ENCODE assay signal across 8 cellular contexts in genomic region chr1:173429517-173430477, GRCh38. TPM values are rescaled to one million over a fixed set of nuclear protein-coding genes. Genes with fewer than 3 reads are reported as not detected.
DNase-seq lines count a peak whose midpoint lies in the region; ATAC-seq, FAIRE-seq and TF ChIP-seq lines count a peak whose summit lies in the region.

No MANE protein-coding gene starts in this region.

- ATAC-seq in A549, result peak; percentile 92 to 94
- peak; percentile 37 for ATAC-seq in GM18519 (IDR thresholded peaks at IDR 0.05; ENCODE audit: low FRiP score, unreplicated experiment)
- peak; percentile 66 for ATAC-seq in HG03159 (IDR thresholded peaks at IDR 0.05; ENCODE audit: unreplicated experiment)

- FAIRE-seq in A549 (lab: Jason Lieb, UNC), result no peak

- peak overlapping the region; percentile 71 for H3K4me2 ChIP-seq in A549

- no peak overlapping the region for H3K4me3 ChIP-seq in A549
- no peak overlapping the region for H3K4me3 ChIP-seq in epithelial cell of proximal tubule (ENCODE audit: low read depth, low read length)
- peak overlapping the region in 1 of 2 donors; percentile 36 for H3K4me3 ChIP-seq in muscle layer of colon (ENCODE audit: low read depth in 1 of 2, low read length in 2 of 2)

- TF ChIP-seq RAD21 in A549 (conservative IDR thresholded peaks at IDR 0.05 in 1 of 2, IDR thresholded peaks at IDR 0.05 in 1 of 2), result peak; percentile 29 to 41; a peak in 3 of 5 replicates

- peaks cover 29% of the 10 kb centered on the region for H3K4me1 ChIP-seq in A549
- peaks cover 22% of the 10 kb centered on the region for H3K4me1 ChIP-seq in muscle layer of colon (ENCODE audit: insufficient read depth, low read length)

- TF ChIP-seq POLR2A in A549 (IDR thresholded peaks at IDR 0.05; ENCODE audit: low read length), result no peak

- CTCF ChIA-PET in A549 (lab: Yijun Ruan, JAX), result interaction anchor here (0.6 to 9.3 kb wide), 37 partner anchors 9 to 794 kb away, joined by 3 to 59 read pairs (median 4); partner anchors contain the start of genes CENPL, DARS2, KLHL20 and PRDX6

- H3K27ac ChIP-seq in A549 (peak overlapping the region; percentile 60 to 81), muscle layer of colon (ENCODE audit: low read depth, low read length) (peak overlapping the region; percentile 76)

- 27% methylated on average over 15 of the region's 15 CpGs for WGBS in A549 (ENCODE audit: missing lambda C conversion rate)

- no peaks in the 10 kb centered on the region for H3K9me3 ChIP-seq in A549
- H3K9me3 ChIP-seq in muscle layer of colon (ENCODE audit: low read length), result no peaks in the 10 kb centered on the region

- DNase-seq in A549 (ENCODE audit: low read depth in 1 of 2, low spot score in 1 of 2), result peak; percentile 46 to 67
- DNase-seq in NOMO-1 treated with DMSO at 0.1 percent for 48 hours (lab: John Stamatoyannopoulos, UW; ENCODE audit: unreplicated experiment), result peak; percentile 66
- peak; percentile 56 for DNase-seq in activated T-cell treated with anti-CD3 and anti-CD28 coated beads for 1 hour (ENCODE audit: low read depth)
- no peak for DNase-seq in epithelial cell of proximal tubule (ENCODE audit: low read depth)
- peak; percentile 21 to 38 for DNase-seq in stimulated activated CD8-positive, alpha-beta memory T cell treated with anti-CD3 and anti-CD28 coated beads, Interleukin-7, amount 100 ng/mL, for 4 hours (ENCODE audit: low read depth in 2 of 2)

- no peaks in the 10 kb centered on the region for H3K27me3 ChIP-seq in muscle layer of colon (ENCODE audit: control insufficient read depth in 1 of 2, insufficient read depth in 2 of 2, low read length in 2 of 2)

- POLR2A ChIA-PET in A549 (lab: Yijun Ruan, JAX), result interaction anchor here (1.4 to 1.8 kb wide), 4 partner anchors 47 to 439 kb away, joined by 6 to 12 read pairs (median 10); partner anchors contain the start of genes CENPL, DARS2, KLHL20 and PRDX6

- H3K9ac ChIP-seq in muscle layer of colon (ENCODE audit: low read length), result peak overlapping the region; percentile 7

- peak; percentile 56 for TF ChIP-seq CTCF in A549 (IDR thresholded peaks at IDR 0.05)
- TF ChIP-seq CTCF in epithelial cell of proximal tubule (conservative IDR thresholded peaks at IDR 0.05; ENCODE audit: low read depth, low read length), result peak; percentile 73

- TF ChIP-seq EP300 in A549 (IDR thresholded peaks at IDR 0.05), result no peak

- H3K36me3 ChIP-seq in muscle layer of colon (ENCODE audit: insufficient read depth, low read length), result no peaks in the 10 kb centered on the region

TF ChIP-seq in A549, 52 proteins besides CTCF, POLR2A, EP300 and RAD21:
- TF ChIP-seq, protein P1, sequence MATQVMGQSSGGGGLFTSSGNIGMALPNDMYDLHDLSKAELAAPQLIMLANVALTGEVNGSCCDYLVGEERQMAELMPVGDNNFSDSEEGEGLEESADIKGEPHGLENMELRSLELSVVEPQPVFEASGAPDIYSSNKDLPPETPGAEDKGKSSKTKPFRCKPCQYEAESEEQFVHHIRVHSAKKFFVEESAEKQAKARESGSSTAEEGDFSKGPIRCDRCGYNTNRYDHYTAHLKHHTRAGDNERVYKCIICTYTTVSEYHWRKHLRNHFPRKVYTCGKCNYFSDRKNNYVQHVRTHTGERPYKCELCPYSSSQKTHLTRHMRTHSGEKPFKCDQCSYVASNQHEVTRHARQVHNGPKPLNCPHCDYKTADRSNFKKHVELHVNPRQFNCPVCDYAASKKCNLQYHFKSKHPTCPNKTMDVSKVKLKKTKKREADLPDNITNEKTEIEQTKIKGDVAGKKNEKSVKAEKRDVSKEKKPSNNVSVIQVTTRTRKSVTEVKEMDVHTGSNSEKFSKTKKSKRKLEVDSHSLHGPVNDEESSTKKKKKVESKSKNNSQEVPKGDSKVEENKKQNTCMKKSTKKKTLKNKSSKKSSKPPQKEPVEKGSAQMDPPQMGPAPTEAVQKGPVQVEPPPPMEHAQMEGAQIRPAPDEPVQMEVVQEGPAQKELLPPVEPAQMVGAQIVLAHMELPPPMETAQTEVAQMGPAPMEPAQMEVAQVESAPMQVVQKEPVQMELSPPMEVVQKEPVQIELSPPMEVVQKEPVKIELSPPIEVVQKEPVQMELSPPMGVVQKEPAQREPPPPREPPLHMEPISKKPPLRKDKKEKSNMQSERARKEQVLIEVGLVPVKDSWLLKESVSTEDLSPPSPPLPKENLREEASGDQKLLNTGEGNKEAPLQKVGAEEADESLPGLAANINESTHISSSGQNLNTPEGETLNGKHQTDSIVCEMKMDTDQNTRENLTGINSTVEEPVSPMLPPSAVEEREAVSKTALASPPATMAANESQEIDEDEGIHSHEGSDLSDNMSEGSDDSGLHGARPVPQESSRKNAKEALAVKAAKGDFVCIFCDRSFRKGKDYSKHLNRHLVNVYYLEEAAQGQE (IDR thresholded peaks at IDR 0.05), result no peak
- TF ChIP-seq SMC3 (IDR thresholded peaks at IDR 0.05) (peak; percentile 49), CEBPB (IDR thresholded peaks at IDR 0.05) (peak in 1 of 2 experiments; percentile 55; a peak in 1 of 4 replicates), EHMT2 (IDR thresholded peaks at IDR 0.05; ENCODE audit: low read depth) (no peak), ZFP36 (IDR thresholded peaks at IDR 0.05; ENCODE audit: borderline replicate concordance, partially characterized antibody) (no peak), ATOH8 (CRISPR knock-in tag; IDR thresholded peaks at IDR 0.05; ENCODE audit: low read depth) (0 out of 2 replicates have a peak, but pooled peaks have one; percentile 13), TFCP2L1 (CRISPR knock-in tag; IDR thresholded peaks at IDR 0.05) (no peak)
- TF ChIP-seq, protein P2, sequence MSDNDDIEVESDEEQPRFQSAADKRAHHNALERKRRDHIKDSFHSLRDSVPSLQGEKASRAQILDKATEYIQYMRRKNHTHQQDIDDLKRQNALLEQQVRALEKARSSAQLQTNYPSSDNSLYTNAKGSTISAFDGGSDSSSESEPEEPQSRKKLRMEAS (IDR thresholded peaks at IDR 0.05), result peak; percentile 54; the same call in 1 of the 2 replicates
TF ChIP-seq in A549: peak in this region for 4.

RNA-seq across cellular contexts. Expression of gene PRDX6, which starts 47.3 kb away (rescaled TPM):
- polyA plus RNA-seq in A549 (2011; rRNA removed) (246 and 308 TPM in 2 replicates), A549 (2017; fragmentation: RNase III; extraction: RNeasy Plus Mini Kit Qiagen cat#74134 plus additional on column Dnase treatment) (246 to 251 TPM (median 250 TPM) in 3 replicates)
- 121 and 134 TPM in 2 replicates for polyA plus RNA-seq in A549 (2012; cell fraction: cytosol; rRNA removed)
- 71.0 and 92.8 TPM in 2 replicates for polyA plus RNA-seq in A549 (2012; cell fraction: nucleus; rRNA removed)
- polyA minus RNA-seq in A549 (2011; rRNA and poly(A)+ RNA removed), result 264 and 296 TPM in 2 replicates
- total RNA-seq in epithelial cell of proximal tubule, result 237 and 262 TPM in 2 replicates

Comparison
In these comparisons a context has a peak if more than half of its experiments do, and no peak if none do; other contexts are left out.
1. ATAC-seq: peak in every context shown above with its lines; median percentile 93 in A549; 66 in HG03159; 37 in GM18519.